ENCODE assay signal across 8 cellular contexts in the genomic region with DNA sequence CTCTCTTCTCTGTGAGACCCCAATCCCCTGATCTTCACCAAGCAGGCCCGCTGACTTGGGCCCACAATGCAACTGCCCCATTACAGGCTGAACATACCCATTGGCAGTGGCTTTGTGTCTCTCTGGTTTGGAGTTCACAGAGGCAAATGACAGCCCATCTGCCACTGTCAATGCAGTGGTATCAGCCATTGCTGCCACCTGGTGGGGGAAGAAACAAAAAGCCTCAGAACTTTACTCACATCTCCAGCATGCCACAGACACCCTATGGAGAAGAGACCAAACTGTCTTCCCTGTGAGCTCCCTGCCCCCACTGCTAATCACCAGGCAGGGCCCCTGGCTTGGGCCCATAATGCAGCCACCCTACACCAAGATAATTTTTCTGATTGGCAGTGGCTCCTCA.
DNase-seq lines count a peak whose midpoint lies in the region; ATAC-seq and TF ChIP-seq lines count a peak whose summit lies in the region.

No MANE protein-coding gene starts in this region.

- no peak overlapping the region for H3K4me3 Mint-ChIP-seq in type B pancreatic cell

- no peaks in the 10 kb centered on the region for H3K36me3 Mint-ChIP-seq in type B pancreatic cell

- H3K9me3 ChIP-seq in BLaER1: peaks cover 18% of the 10 kb centered on the region; the same call in 1 of the 2 replicates

- peaks cover 13% of the 10 kb centered on the region for H3K4me1 ChIP-seq in BLaER1

- in situ Hi-C loops in GM13977 (cut with MboI; ENCODE audit: low pct_unique_long_range_greater_than_20kb, low sequenced_read_pairs, unreplicated experiment): no loop called here

- no peak overlapping the region for H3K4me3 ChIP-seq in BLaER1

- peaks cover 27% of the 10 kb centered on the region for H3K27me3 ChIP-seq in BLaER1

- no peaks in the 10 kb centered on the region for H4K20me1 ChIP-seq in BLaER1

- DNase-seq in GM13977 (ENCODE audit: low spot score): peak; percentile 47
- DNase-seq in NCI-H82 treated with DMSO at 0.1 percent for 48 hours (lab: John Stamatoyannopoulos, UW; ENCODE audit: unreplicated experiment): peak; percentile 54
- DNase-seq in epidermal melanocyte (ENCODE audit: insufficient read length, low spot score): peak; percentile 13
- no peak for DNase-seq in type B pancreatic cell (ENCODE audit: extremely low spot score, unreplicated experiment)

- H3K27ac ChIP-seq in BLaER1: no peak overlapping the region

- no peak overlapping the region for H3K9ac ChIP-seq in BLaER1

- ATAC-seq in GM18517 (IDR thresholded peaks at IDR 0.05; ENCODE audit: unreplicated experiment): no peak
- ATAC-seq in GM21360 (IDR thresholded peaks at IDR 0.05; ENCODE audit: unreplicated experiment): no peak
- ATAC-seq in HG03196 (IDR thresholded peaks at IDR 0.05; ENCODE audit: unreplicated experiment): no peak

- peak; percentile 33 for TF ChIP-seq CTCF in GM13977 (IDR thresholded peaks at IDR 0.05; ENCODE audit: extremely low read depth, insufficient read depth, missing control alignments)
- TF ChIP-seq CTCF in type B pancreatic cell (conservative IDR thresholded peaks at IDR 0.05): peak; percentile 64

- H3K27me3 Mint-ChIP-seq in type B pancreatic cell: no peaks in the 10 kb centered on the region

- H3K4me2 ChIP-seq in BLaER1: peak overlapping the region; percentile 58; the same call in 1 of the 2 replicates

- H3K36me3 ChIP-seq in BLaER1: no peaks in the 10 kb centered on the region

- no peak overlapping the region for H3K27ac Mint-ChIP-seq in type B pancreatic cell

- H3K4me1 Mint-ChIP-seq in type B pancreatic cell (ENCODE audit: unreplicated experiment): no peaks in the 10 kb centered on the region

- H3K9me3 Mint-ChIP-seq in type B pancreatic cell: peaks cover 16% of the 10 kb centered on the region
